In genomic region chr12:6534158-6534913, GRCh38 we compare ENCODE assay signal across 1 cellular context.
TF ChIP-seq lines count a peak whose summit lies in the region.

Gene GAPDH (plus strand): TSS chr12:6534517. CDS start chr12:6534833, 316 bp downstream.

TF ChIP-seq in H1, 55 proteins besides CTCF, POLR2A, EP300 and RAD21 (continued from another document):
- TF ChIP-seq MAX (IDR thresholded peaks at IDR 0.05) (peak; percentile 53), MAFK (IDR thresholded peaks at IDR 0.05; ENCODE audit: low read depth, low read length) (peak; percentile 67; the same call in 1 of the 2 replicates), TAF7 (optimal IDR thresholded peaks at IDR 0.05; ENCODE audit: borderline replicate concordance, low read depth, low read length) (peak; percentile 99), EGR1 (IDR thresholded peaks at IDR 0.05; ENCODE audit: borderline replicate concordance, low read depth, low read length) (peak; percentile 69), GTF2F1 (IDR thresholded peaks at IDR 0.05; ENCODE audit: borderline replicate concordance, low read depth, low read length) (peak; percentile 97), KDM4A (IDR thresholded peaks at IDR 0.05; ENCODE audit: low read depth, low read length, severe bottlenecking) (no peak), YY1 (IDR thresholded peaks at IDR 0.05; ENCODE audit: low read depth, low read length) (no peak), JUN (IDR thresholded peaks at IDR 0.05; ENCODE audit: low read depth, low read length) (no peak), BCL11A (IDR thresholded peaks at IDR 0.05; ENCODE audit: low read depth in 2 of 2, low read length in 2 of 2) (no peak), CHD2 (IDR thresholded peaks at IDR 0.05; ENCODE audit: low read length) (no peak), EZH2 (IDR thresholded peaks at IDR 0.05; ENCODE audit: low read depth, low read length, severe bottlenecking) (no peak), SAP30 (IDR thresholded peaks at IDR 0.05; ENCODE audit: insufficient read depth, insufficient replicate concordance, low read length) (no peak), KDM1A (IDR thresholded peaks at IDR 0.05; ENCODE audit: borderline replicate concordance, low read length) (no peak), SP4 (IDR thresholded peaks at IDR 0.05; ENCODE audit: low read length) (no peak), NRF1 (IDR thresholded peaks at IDR 0.05; ENCODE audit: low read depth, low read length) (no peak), CREB1 (IDR thresholded peaks at IDR 0.05) (peak; percentile 47), NANOG (IDR thresholded peaks at IDR 0.05; ENCODE audit: insufficient read depth, low read depth, low read length, poor library complexity, severe bottlenecking) (no peak), SP1 (IDR thresholded peaks at IDR 0.05; ENCODE audit: low read depth, low read length) (peak; percentile 71; the same call in 1 of the 2 replicates), RBBP5 (IDR thresholded peaks at IDR 0.05; ENCODE audit: borderline replicate concordance, low read depth, low read length) (peak; percentile 23), ATF2 (IDR thresholded peaks at IDR 0.05; ENCODE audit: low read length) (no peak), RXRA (IDR thresholded peaks at IDR 0.05; ENCODE audit: insufficient read depth, low read depth, low read length) (no peak), USF2 (IDR thresholded peaks at IDR 0.05; ENCODE audit: low read length) (no peak), TAF1 (IDR thresholded peaks at IDR 0.05; ENCODE audit: low read depth, low read length) (peak; percentile 97), TCF12 (IDR thresholded peaks at IDR 0.05; ENCODE audit: low read depth, low read length) (no peak), CHD7 (IDR thresholded peaks at IDR 0.05; ENCODE audit: insufficient replicate concordance, low read length) (peak; percentile 99), PHF8 (conservative IDR thresholded peaks at IDR 0.05; ENCODE audit: low read depth, low read length) (peak; percentile 97), KDM5A (IDR thresholded peaks at IDR 0.05; ENCODE audit: low read length) (no peak), SIX5 (IDR thresholded peaks at IDR 0.05; ENCODE audit: low read depth, low read length) (no peak), E2F6 (IDR thresholded peaks at IDR 0.05) (peak; percentile 84), BACH1 (IDR thresholded peaks at IDR 0.05; ENCODE audit: low read length) (no peak), TBP (IDR thresholded peaks at IDR 0.05; ENCODE audit: low read depth, low read length) (peak; percentile 97), POLR2AphosphoS5 (IDR thresholded peaks at IDR 0.05; ENCODE audit: low read depth, low read length) (peak; percentile 84), GABPA (IDR thresholded peaks at IDR 0.05; ENCODE audit: borderline replicate concordance, insufficient read depth, low read length) (no peak; the same call in 1 of the 2 replicates), RFX5 (IDR thresholded peaks at IDR 0.05; ENCODE audit: borderline replicate concordance, low read depth, low read length) (no peak), SRF (IDR thresholded peaks at IDR 0.05; ENCODE audit: low read depth, low read length) (no peak), ASH2L (IDR thresholded peaks at IDR 0.05; ENCODE audit: low read length) (peak; percentile 57), FOSL1 (IDR thresholded peaks at IDR 0.05; ENCODE audit: insufficient read depth, low read depth, low read length) (no peak), HDAC6 (IDR thresholded peaks at IDR 0.05; ENCODE audit: low read depth, low read length) (no peak), CTBP2 (IDR thresholded peaks at IDR 0.05; ENCODE audit: borderline replicate concordance, insufficient read depth, insufficient read length, low read length) (no peak), POU5F1 (IDR thresholded peaks at IDR 0.05; ENCODE audit: low read depth, low read length) (no peak), CHD1 (IDR thresholded peaks at IDR 0.05; ENCODE audit: low read depth, low read length) (no peak), ATF3 (IDR thresholded peaks at IDR 0.05; ENCODE audit: insufficient read depth, low read depth, low read length) (no peak)
